In genomic region chrY:7936053-7936452, GRCh38 we compare ENCODE assay signal across 17 cellular contexts.
DNase-seq lines count a peak whose midpoint lies in the region; TF ChIP-seq lines count a peak whose summit lies in the region.
"Had no signal": no experiment of that assay in that cellular context is flagged by ENCODE, and none has a peak within 500 bp of the region (broad histone marks: within the 10 kb centered on the region; RNA-seq: fewer than 3 reads in every experiment).

No MANE protein-coding gene starts in this region.

- no peaks in the 10 kb centered on the region for H3K27me3 Mint-ChIP-seq in glutamatergic neuron (ENCODE audit: unreplicated experiment)
- H3K27me3 Mint-ChIP-seq: activated CD4-positive, alpha-beta T cell treated with anti-CD3 and anti-CD28 coated beads, Interleukin-2, amount 10 ng/mL, durations not matched to agents 7 days and 5 days; activated naive CD4-positive, alpha-beta T cell treated with anti-CD3 and anti-CD28 coated beads, Interleukin-2, amount 10 ng/mL, durations not matched to agents 7 days and 5 days; stimulated activated naive CD8-positive, alpha-beta T cell treated with anti-CD3 and anti-CD28 coated beads, Interleukin-15, amount 100 ng/mL, for 72 hours had no signal

- TF ChIP-seq CTCF in epithelial cell of proximal tubule (conservative IDR thresholded peaks at IDR 0.05; ENCODE audit: low read depth, low read length) (no peak), glutamatergic neuron (IDR thresholded peaks at IDR 0.05; ENCODE audit: partially characterized antibody, unreplicated experiment) (no peak)

- H3K4me3 ChIP-seq in epithelial cell of proximal tubule (ENCODE audit: low read depth, low read length): no peak overlapping the region
- H3K4me3 ChIP-seq: heart left ventricle, upper lobe of right lung had no signal

- no peaks in the 10 kb centered on the region for H3K9me3 Mint-ChIP-seq in glutamatergic neuron (ENCODE audit: unreplicated experiment)
- H3K9me3 Mint-ChIP-seq: activated CD4-positive, alpha-beta T cell treated with anti-CD3 and anti-CD28 coated beads, Interleukin-2, amount 10 ng/mL, durations not matched to agents 7 days and 5 days; activated naive CD4-positive, alpha-beta T cell treated with anti-CD3 and anti-CD28 coated beads, Interleukin-2, amount 10 ng/mL, durations not matched to agents 7 days and 5 days; stimulated activated naive CD8-positive, alpha-beta T cell treated with anti-CD3 and anti-CD28 coated beads, Interleukin-15, amount 100 ng/mL, for 72 hours had no signal

- no peak overlapping the region for H3K4me3 Mint-ChIP-seq in glutamatergic neuron (ENCODE audit: unreplicated experiment)
- H3K4me3 Mint-ChIP-seq: activated CD4-positive, alpha-beta T cell treated with anti-CD3 and anti-CD28 coated beads, Interleukin-2, amount 10 ng/mL, durations not matched to agents 7 days and 5 days; activated naive CD4-positive, alpha-beta T cell treated with anti-CD3 and anti-CD28 coated beads, Interleukin-2, amount 10 ng/mL, durations not matched to agents 7 days and 5 days; stimulated activated naive CD8-positive, alpha-beta T cell treated with anti-CD3 and anti-CD28 coated beads, Interleukin-15, amount 100 ng/mL, for 72 hours had no signal

- no peak overlapping the region for H3K27ac Mint-ChIP-seq in glutamatergic neuron (ENCODE audit: unreplicated experiment)
- H3K27ac Mint-ChIP-seq: activated CD4-positive, alpha-beta T cell treated with anti-CD3 and anti-CD28 coated beads, Interleukin-2, amount 10 ng/mL, durations not matched to agents 7 days and 5 days; activated naive CD4-positive, alpha-beta T cell treated with anti-CD3 and anti-CD28 coated beads, Interleukin-2, amount 10 ng/mL, durations not matched to agents 7 days and 5 days; stimulated activated naive CD8-positive, alpha-beta T cell treated with anti-CD3 and anti-CD28 coated beads, Interleukin-15, amount 100 ng/mL, for 72 hours had no signal

- H3K4me1 Mint-ChIP-seq in glutamatergic neuron (ENCODE audit: low read depth, unreplicated experiment): no peaks in the 10 kb centered on the region
- H3K4me1 Mint-ChIP-seq: activated CD4-positive, alpha-beta T cell treated with anti-CD3 and anti-CD28 coated beads, Interleukin-2, amount 10 ng/mL, durations not matched to agents 7 days and 5 days; activated naive CD4-positive, alpha-beta T cell treated with anti-CD3 and anti-CD28 coated beads, Interleukin-2, amount 10 ng/mL, durations not matched to agents 7 days and 5 days; stimulated activated naive CD8-positive, alpha-beta T cell treated with anti-CD3 and anti-CD28 coated beads, Interleukin-15, amount 100 ng/mL, for 72 hours had no signal

- DNase-seq in EH (ENCODE audit: low read depth): peak; percentile 82
- DNase-seq in LoVo (ENCODE audit: low spot score): peak; percentile 0
- DNase-seq in epithelial cell of proximal tubule (ENCODE audit: low read depth): peak; percentile 4
- DNase-seq in pons (ENCODE audit: low spot score): peak; percentile 1
- no peak for DNase-seq in glutamatergic neuron
- DNase-seq in NCI-H82 treated with DMSO at 0.1 percent for 48 hours (lab: John Stamatoyannopoulos, UW; ENCODE audit: unreplicated experiment): no peak
- no peak for DNase-seq in NCI-H2196 (lab: John Stamatoyannopoulos, UW; ENCODE audit: unreplicated experiment)
- DNase-seq in NCI-H748 treated with DMSO at 0.1 percent for 48 hours (lab: John Stamatoyannopoulos, UW): no peak
- DNase-seq: activated CD4-positive, alpha-beta T cell treated with anti-CD3 and anti-CD28 coated beads, Interleukin-2, amount 10 ng/mL, durations not matched to agents 7 days and 5 days; activated naive CD4-positive, alpha-beta T cell treated with anti-CD3 and anti-CD28 coated beads, Interleukin-2, amount 10 ng/mL, durations not matched to agents 7 days and 5 days; Caco-2; NCI-H1436 treated with DMSO at 0.1 percent for 48 hours; NCI-H2227 treated with DMSO at 0.1 percent for 48 hours; RPMI8226; stimulated activated naive CD8-positive, alpha-beta T cell treated with anti-CD3 and anti-CD28 coated beads, Interleukin-15, amount 100 ng/mL, for 72 hours; upper lobe of right lung had no signal

- no peaks in the 10 kb centered on the region for H3K36me3 Mint-ChIP-seq in glutamatergic neuron (ENCODE audit: unreplicated experiment)
- H3K36me3 Mint-ChIP-seq: activated naive CD4-positive, alpha-beta T cell treated with anti-CD3 and anti-CD28 coated beads, Interleukin-2, amount 10 ng/mL, durations not matched to agents 7 days and 5 days had no signal

Comparison
In these comparisons a context has a peak if more than half of its experiments do, and no peak if none do; other contexts are left out.
1. DNase-seq: peak in EH (single experiment), LoVo (single experiment), epithelial cell of proximal tubule (single experiment) and pons (single experiment); none in glutamatergic neuron (single experiment), NCI-H82 treated with DMSO at 0.1 percent for 48 hours (single experiment), NCI-H2196 (single experiment) and NCI-H748 treated with DMSO at 0.1 percent for 48 hours (single experiment).